10 cellular contexts compared by ENCODE assay signal in genomic region chr11:22828373-22828772, GRCh38. TPM values are rescaled to one million over a fixed set of nuclear protein-coding genes. Genes with fewer than 3 reads are reported as not detected.
DNase-seq lines count a peak whose midpoint lies in the region; ATAC-seq and TF ChIP-seq lines count a peak whose summit lies in the region.
"Had no signal": no experiment of that assay in that cellular context is flagged by ENCODE, and none has a peak within 500 bp of the region (broad histone marks: within the 10 kb centered on the region; RNA-seq: fewer than 3 reads in every experiment).

No MANE protein-coding gene starts in this region.

- H3K9me2 ChIP-seq in Karpas-422 (replicated peaks; ENCODE audit: insufficient read depth, low read length): no peaks in the 10 kb centered on the region

- peak overlapping the region; percentile 71 for H3K9ac ChIP-seq in KMS-11
- H3K9ac ChIP-seq in Karpas-422 (ENCODE audit: low read length): no peak overlapping the region

- peak overlapping the region; percentile 91 for H3K4me2 ChIP-seq in KMS-11
- H3K4me2 ChIP-seq in Karpas-422 (ENCODE audit: low read depth, low read length, poor library complexity, severe bottlenecking): no peak overlapping the region

- intact Hi-C loops in Calu3 (cut with micrococcal nuclease; ENCODE audit: unreplicated experiment): loop anchor here (2.0 kb wide), 1 partner anchor 36 kb away; no protein-coding TSS in a partner anchor

- H3K79me2 ChIP-seq in KMS-11 (ENCODE audit: insufficient read depth, low read depth) (peaks cover 21% of the 10 kb centered on the region), Karpas-422 (ENCODE audit: low read length) (no peaks in the 10 kb centered on the region)

- DNase-seq in Calu3: no peak
- no peak for DNase-seq in naive B cell
- no peak for DNase-seq in GM19238 (ENCODE audit: insufficient read length, low spot score)
- no peak for DNase-seq in NCI-H2196 (lab: John Stamatoyannopoulos, UW; ENCODE audit: unreplicated experiment)
- no peak for DNase-seq in foreskin melanocyte
- DNase-seq in Karpas-422: no peak
- DNase-seq: NCI-H226 had no signal

- H3K4me1 Mint-ChIP-seq in Calu3 (ENCODE audit: low read depth, unreplicated experiment): peaks cover 11% of the 10 kb centered on the region
- peaks cover 19% of the 10 kb centered on the region for H3K4me1 Mint-ChIP-seq in activated naive CD8-positive, alpha-beta T cell (ENCODE audit: low read depth)
- H3K4me1 Mint-ChIP-seq in naive B cell: peaks cover 7 to 18% (median 17%) of the 10 kb centered on the region in 3 donors

- H3K27ac Mint-ChIP-seq in Calu3 (ENCODE audit: unreplicated experiment) (peak overlapping the region; percentile 43), naive B cell (peak overlapping the region in 2 of 6 donors; percentile 47 to 64)
- H3K27ac Mint-ChIP-seq in activated naive CD8-positive, alpha-beta T cell: peak overlapping the region; percentile 90

- H3K27me3 ChIP-seq in KMS-11 (ENCODE audit: insufficient read depth, low read depth): no peaks in the 10 kb centered on the region
- H3K27me3 ChIP-seq in Karpas-422 (ENCODE audit: low read length): no peaks in the 10 kb centered on the region

- H3K9me3 Mint-ChIP-seq in Calu3 (ENCODE audit: low read depth, unreplicated experiment): no peaks in the 10 kb centered on the region
- H3K9me3 Mint-ChIP-seq in activated naive CD8-positive, alpha-beta T cell (ENCODE audit: low read depth): no peaks in the 10 kb centered on the region
- no peaks in the 10 kb centered on the region for H3K9me3 Mint-ChIP-seq in naive B cell

- BruUV-seq in Calu3 (replicated peaks; lab: Mats Ljungman, UMichigan): no TSS peak

- H3K4me3 ChIP-seq in KMS-11 (IDR thresholded peaks at IDR 0.05; ENCODE audit: insufficient read depth, low read depth, low read length) (no peak overlapping the region), Karpas-422 (ENCODE audit: low read length) (no peak overlapping the region)

- no peaks in the 10 kb centered on the region for H4K20me1 ChIP-seq in KMS-11 (ENCODE audit: insufficient read depth)
- no peaks in the 10 kb centered on the region for H4K20me1 ChIP-seq in Karpas-422 (ENCODE audit: insufficient read depth, low read depth, low read length)

- H3K36me3 ChIP-seq in KMS-11 (ENCODE audit: insufficient read depth) (no peaks in the 10 kb centered on the region; the same call in none of the 2 replicates), Karpas-422 (ENCODE audit: insufficient read depth, low read length) (no peaks in the 10 kb centered on the region)

- no peaks in the 10 kb centered on the region for H3K27me3 Mint-ChIP-seq in Calu3 (ENCODE audit: unreplicated experiment)
- no peaks in the 10 kb centered on the region for H3K27me3 Mint-ChIP-seq in activated naive CD8-positive, alpha-beta T cell
- H3K27me3 Mint-ChIP-seq in naive B cell: no peaks in the 10 kb centered on the region

- no peak for ATAC-seq in naive B cell (ENCODE audit: low read depth in 2 of 2)

- peaks cover 29% of the 10 kb centered on the region for H3K4me1 ChIP-seq in KMS-11 (ENCODE audit: low read depth, poor library complexity, severe bottlenecking)
- no peaks in the 10 kb centered on the region for H3K4me1 ChIP-seq in Karpas-422 (ENCODE audit: low read length)

- no peak overlapping the region for H2AFZ ChIP-seq in KMS-11 (ENCODE audit: low read depth)
- no peak overlapping the region for H2AFZ ChIP-seq in Karpas-422 (ENCODE audit: low read length)

- CTCF ChIA-PET in Calu3 (lab: Charles Lee): no interaction called here

- no peak for TF ChIP-seq CTCF in Calu3 (IDR thresholded peaks at IDR 0.05; ENCODE audit: unreplicated experiment)
- TF ChIP-seq CTCF in KMS-11 (conservative IDR thresholded peaks at IDR 0.05; ENCODE audit: low read depth, low read length): no peak

- H3K4me3 Mint-ChIP-seq in Calu3 (ENCODE audit: low read depth, unreplicated experiment) (peak overlapping the region; percentile 85), naive B cell (peak overlapping the region; percentile 40 to 97 (median 90))
- peak overlapping the region; percentile 94 for H3K4me3 Mint-ChIP-seq in activated naive CD8-positive, alpha-beta T cell

- H3K36me3 Mint-ChIP-seq in Calu3 (ENCODE audit: insufficient read depth, unreplicated experiment) (peaks cover 13% of the 10 kb centered on the region), naive B cell (peaks cover 0 to 5% of the 10 kb centered on the region in 2 donors)
- H3K36me3 Mint-ChIP-seq in activated naive CD8-positive, alpha-beta T cell: peaks cover 8% of the 10 kb centered on the region

- peaks cover 8% of the 10 kb centered on the region; the same call in 1 of the 2 replicates for H3K9me3 ChIP-seq in Karpas-422 (ENCODE audit: low read length)

- H3K27ac ChIP-seq in KMS-11 (peak overlapping the region; percentile 72), Karpas-422 (ENCODE audit: low read length) (no peak overlapping the region)

RNA-seq across cellular contexts. Expression of gene SVIP, which starts 1.2 kb away (rescaled TPM):
- total RNA-seq in Calu3 (2022): 39.1 and 49.9 TPM in 2 replicates
- 10 to 100 TPM; 26.9 to 35.1 (median 28.8) TPM for polyA plus RNA-seq in naive B cell (ENCODE audit: low read depth in 6 of 6)
- total RNA-seq in Karpas-422 (2014; rRNA removed; shearing (Covaris generic); ENCODE audit: low replicate concordance): not detected in 2 replicates

RNA-seq across cellular contexts. Expression of gene CCDC179, which starts 31.9 kb away (rescaled TPM):
- total RNA-seq in Calu3 (2022): not detected in 2 replicates
- not detected for polyA plus RNA-seq in naive B cell (ENCODE audit: low read depth in 6 of 6)
- not detected in 2 replicates for total RNA-seq in Karpas-422 (2014; rRNA removed; shearing (Covaris generic); ENCODE audit: low replicate concordance)
- total RNA-seq: subcutaneous adipose tissue had no signal

Comparison
In these comparisons a context has a peak if more than half of its experiments do, and no peak if none do; other contexts are left out.
1. RNA of gene SVIP, which starts 1.2 kb away (total RNA-seq): 39.1 to 49.9 TPM in Calu3; not detected in Karpas-422; every median in the first group is over 10 times any median in the second.
2. Peak in every context shown above with its lines, with median percentiles within 50 percentile points of each other: H3K4me3 Mint-ChIP-seq.